Comparison of ENCODE assay signal across 8 cellular contexts in the genomic region with DNA sequence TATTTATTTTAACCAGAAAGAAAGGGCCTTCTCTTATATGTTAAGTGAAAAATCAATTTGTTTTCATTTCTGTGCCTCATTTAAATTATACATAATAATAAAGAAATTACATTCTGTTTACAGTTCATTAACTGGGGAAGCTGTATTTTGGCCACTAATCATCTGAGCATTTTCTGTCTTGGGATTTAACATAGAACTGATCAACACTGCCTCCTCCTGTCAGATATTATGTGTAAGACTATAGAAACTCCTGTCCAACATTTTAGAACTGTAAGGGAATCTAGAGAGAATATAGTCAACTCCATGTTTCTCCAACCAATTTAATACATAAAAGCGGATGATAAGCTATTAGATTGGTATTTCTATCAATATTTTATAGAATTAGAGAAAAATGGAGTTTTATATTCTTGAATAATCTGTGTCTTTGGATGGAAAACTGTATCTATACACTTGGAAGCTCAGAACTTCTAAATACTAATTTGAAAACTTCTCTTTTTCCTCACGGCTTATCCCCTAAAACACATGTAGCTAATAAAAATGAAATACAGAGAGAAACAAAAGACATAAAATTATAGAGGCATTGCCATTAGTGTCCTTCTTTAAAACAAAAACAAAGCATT. TPM values are rescaled to one million over a fixed set of nuclear protein-coding genes. Genes with fewer than 3 reads are reported as not detected.
DNase-seq lines count a peak whose midpoint lies in the region; ATAC-seq and TF ChIP-seq lines count a peak whose summit lies in the region.

No MANE protein-coding gene starts in this region.

- TF ChIP-seq CTCF in AG04450 (IDR thresholded peaks at IDR 0.05; ENCODE audit: low read depth, low read length) (peak; percentile 60), GM23338 (conservative IDR thresholded peaks at IDR 0.05; ENCODE audit: low read depth in 2 of 2) (peak; percentile 57 to 60), hepatocyte (IDR thresholded peaks at IDR 0.05; ENCODE audit: poor library complexity) (peak; percentile 64), coronary artery (IDR thresholded peaks at IDR 0.05) (no peak), esophagus muscularis mucosa (IDR thresholded peaks at IDR 0.05) (peak in 1 of 3 experiments; percentile 23)

- H3K36me3 ChIP-seq in GM23338 (ENCODE audit: insufficient read depth) = no peaks in the 10 kb centered on the region
- no peaks in the 10 kb centered on the region for H3K36me3 ChIP-seq in hepatocyte (replicated peaks; ENCODE audit: insufficient read depth, low read depth)
- H3K36me3 ChIP-seq in esophagus muscularis mucosa = no peaks in the 10 kb centered on the region

- DNase-seq in AG04450 (ENCODE audit: low read depth, low spot score) (no peak), GM23338 (ENCODE audit: low spot score) (peak; percentile 44), SKM-1 (lab: John Stamatoyannopoulos, UW; ENCODE audit: unreplicated experiment) (peak; percentile 47), hepatocyte (ENCODE audit: low spot score) (peak; percentile 61), coronary artery (ENCODE audit: low spot score) (no peak), NCI-H1930 (lab: John Stamatoyannopoulos, UW) (no peak), esophagus muscularis mucosa (ENCODE audit: extremely low spot score) (no peak), DMS79 (lab: John Stamatoyannopoulos, UW) (no peak)

- H4K20me1 ChIP-seq in GM23338 (replicated peaks; ENCODE audit: insufficient read depth) = no peaks in the 10 kb centered on the region
- H4K20me1 ChIP-seq in hepatocyte (ENCODE audit: insufficient read depth, poor library complexity, severe bottlenecking) = no peaks in the 10 kb centered on the region

- H3K27ac Mint-ChIP-seq in GM23338 = no peak overlapping the region

- peak; percentile 44; the same call in 2 of the 3 replicates for ATAC-seq in GM23338

- H3K4me1 Mint-ChIP-seq in GM23338 = no peaks in the 10 kb centered on the region

- H3F3A ChIP-seq in GM23338 (replicated peaks; ENCODE audit: low read depth) = no peaks in the 10 kb centered on the region

- no peak for TF ChIP-seq EP300 in esophagus muscularis mucosa (IDR thresholded peaks at IDR 0.05)

- H3K79me2 ChIP-seq in GM23338 (replicated peaks; ENCODE audit: insufficient read depth) (no peaks in the 10 kb centered on the region), hepatocyte (no peaks in the 10 kb centered on the region)

- no peak overlapping the region for H3K4me3 Mint-ChIP-seq in GM23338

- H2AFZ ChIP-seq in GM23338 = no peak overlapping the region
- no peak overlapping the region for H2AFZ ChIP-seq in hepatocyte

- H3K4me2 ChIP-seq in GM23338 (no peak overlapping the region), hepatocyte (no peak overlapping the region)

- TF ChIP-seq POLR2A in esophagus muscularis mucosa (IDR thresholded peaks at IDR 0.05; ENCODE audit: low read depth) = no peak

- intact Hi-C loops in esophagus muscularis mucosa (cut with DNase I) = no loop called here

- H3K36me3 Mint-ChIP-seq in GM23338 (ENCODE audit: low read depth) = no peaks in the 10 kb centered on the region

- peaks cover 1% of the 10 kb centered on the region for H3K27me3 Mint-ChIP-seq in GM23338 (ENCODE audit: insufficient read depth, low read depth, poor library complexity)

- CTCF ChIA-PET in AG04450 (lab: Charles Lee) = interaction anchor here (0.5 to 14.6 kb wide), 43 partner anchors 8 to 1521 kb away, joined by 3 to 818 read pairs (median 5); a partner anchor contains a TSS

- POLR2A ChIA-PET in AG04450 (lab: Yijun Ruan, JAX) = no interaction called here

- H3K27me3 ChIP-seq in AG04450 (ENCODE audit: control insufficient read depth, insufficient read depth, low read length) (no peaks in the 10 kb centered on the region), GM23338 (ENCODE audit: insufficient read depth) (no peaks in the 10 kb centered on the region), hepatocyte (no peaks in the 10 kb centered on the region), esophagus muscularis mucosa (no peaks in the 10 kb centered on the region)

- H3K27ac ChIP-seq in AG04450 (ENCODE audit: low read depth, low read length) (no peak overlapping the region), GM23338 (ENCODE audit: low read depth) (no peak overlapping the region), hepatocyte (no peak overlapping the region), coronary artery (no peak overlapping the region), esophagus muscularis mucosa (replicated peaks in 1 of 4) (no peak overlapping the region)

- H3K9me2 ChIP-seq in GM23338 (ENCODE audit: insufficient read depth) (no peaks in the 10 kb centered on the region), hepatocyte (replicated peaks; ENCODE audit: insufficient read depth) (no peaks in the 10 kb centered on the region)

- H3K9me3 Mint-ChIP-seq in GM23338 = no peaks in the 10 kb centered on the region

- no peaks in the 10 kb centered on the region for H3K9me3 ChIP-seq in AG04450 (ENCODE audit: control insufficient read depth, insufficient read depth, low read length)
- no peaks in the 10 kb centered on the region for H3K9me3 ChIP-seq in hepatocyte (ENCODE audit: low read depth)
- no peaks in the 10 kb centered on the region for H3K9me3 ChIP-seq in esophagus muscularis mucosa

- WGBS in hepatocyte (ENCODE audit: low lambda C conversion rate, missing lambda C conversion rate) = 60% methylated on average over 2 of the region's 2 CpGs
- 89% methylated on average over 2 of the region's 2 CpGs for WGBS in esophagus muscularis mucosa

- H3K4me3 ChIP-seq in AG04450 (ENCODE audit: low read depth, low read length) (no peak overlapping the region), GM23338 (no peak overlapping the region), hepatocyte (no peak overlapping the region), coronary artery (no peak overlapping the region), esophagus muscularis mucosa (no peak overlapping the region)

- H3K4me1 ChIP-seq in GM23338 (ENCODE audit: insufficient read depth) = no peaks in the 10 kb centered on the region
- H3K4me1 ChIP-seq in hepatocyte (ENCODE audit: insufficient read depth) = no peaks in the 10 kb centered on the region
- peaks cover 0 to 6% (median 4%) of the 10 kb centered on the region in 4 donors for H3K4me1 ChIP-seq in esophagus muscularis mucosa

TF ChIP-seq in GM23338, 12 proteins besides CTCF, POLR2A, EP300 and RAD21 (continues in another document):
- no peak for TF ChIP-seq JUNB (IDR thresholded peaks at IDR 0.05; ENCODE audit: unreplicated experiment)
- no peak for TF ChIP-seq STAT1 (IDR thresholded peaks at IDR 0.05; ENCODE audit: unreplicated experiment)
- no peak for TF ChIP-seq EZH2 (IDR thresholded peaks at IDR 0.05; ENCODE audit: low read depth, unreplicated experiment)
- no peak for TF ChIP-seq ZNF331 (CRISPR knock-in tag; IDR thresholded peaks at IDR 0.05; ENCODE audit: low read depth)
- TF ChIP-seq, protein P1, sequence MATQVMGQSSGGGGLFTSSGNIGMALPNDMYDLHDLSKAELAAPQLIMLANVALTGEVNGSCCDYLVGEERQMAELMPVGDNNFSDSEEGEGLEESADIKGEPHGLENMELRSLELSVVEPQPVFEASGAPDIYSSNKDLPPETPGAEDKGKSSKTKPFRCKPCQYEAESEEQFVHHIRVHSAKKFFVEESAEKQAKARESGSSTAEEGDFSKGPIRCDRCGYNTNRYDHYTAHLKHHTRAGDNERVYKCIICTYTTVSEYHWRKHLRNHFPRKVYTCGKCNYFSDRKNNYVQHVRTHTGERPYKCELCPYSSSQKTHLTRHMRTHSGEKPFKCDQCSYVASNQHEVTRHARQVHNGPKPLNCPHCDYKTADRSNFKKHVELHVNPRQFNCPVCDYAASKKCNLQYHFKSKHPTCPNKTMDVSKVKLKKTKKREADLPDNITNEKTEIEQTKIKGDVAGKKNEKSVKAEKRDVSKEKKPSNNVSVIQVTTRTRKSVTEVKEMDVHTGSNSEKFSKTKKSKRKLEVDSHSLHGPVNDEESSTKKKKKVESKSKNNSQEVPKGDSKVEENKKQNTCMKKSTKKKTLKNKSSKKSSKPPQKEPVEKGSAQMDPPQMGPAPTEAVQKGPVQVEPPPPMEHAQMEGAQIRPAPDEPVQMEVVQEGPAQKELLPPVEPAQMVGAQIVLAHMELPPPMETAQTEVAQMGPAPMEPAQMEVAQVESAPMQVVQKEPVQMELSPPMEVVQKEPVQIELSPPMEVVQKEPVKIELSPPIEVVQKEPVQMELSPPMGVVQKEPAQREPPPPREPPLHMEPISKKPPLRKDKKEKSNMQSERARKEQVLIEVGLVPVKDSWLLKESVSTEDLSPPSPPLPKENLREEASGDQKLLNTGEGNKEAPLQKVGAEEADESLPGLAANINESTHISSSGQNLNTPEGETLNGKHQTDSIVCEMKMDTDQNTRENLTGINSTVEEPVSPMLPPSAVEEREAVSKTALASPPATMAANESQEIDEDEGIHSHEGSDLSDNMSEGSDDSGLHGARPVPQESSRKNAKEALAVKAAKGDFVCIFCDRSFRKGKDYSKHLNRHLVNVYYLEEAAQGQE (IDR thresholded peaks at IDR 0.05; ENCODE audit: unreplicated experiment) = no peak
- TF ChIP-seq EZH2phosphoT487 (IDR thresholded peaks at IDR 0.05; ENCODE audit: unreplicated experiment) = no peak

RNA-seq across cellular contexts. Expression of a gene that starts 33.0 kb away (rescaled TPM):
- 0.14 and 0.33 TPM in 2 replicates for polyA plus RNA-seq in AG04450 (2011; rRNA removed)
- 0.05 and 0.09 TPM in 2 replicates for polyA minus RNA-seq in AG04450 (2011; rRNA and poly(A)+ RNA removed)
- 0.74 and 1.5 TPM in 2 replicates for total RNA-seq in GM23338 (2014; rRNA removed; shearing (Covaris generic))
- 0.28 and 0.79 TPM in 2 replicates for polyA plus RNA-seq in GM23338 (2016; fragmentation: Nextera tagmentation; extraction: Ambion mirVana)
- 7.1 and 8.7 TPM in 2 replicates for total RNA-seq in hepatocyte
- polyA plus RNA-seq in hepatocyte = 2.4 and 3.7 TPM in 2 replicates
- total RNA-seq in esophagus muscularis mucosa = 1 to 10 TPM; 4.3 to 5.4 (median 4.8) TPM

Comparison
In these comparisons a context has a peak if more than half of its experiments do, and no peak if none do; other contexts are left out.
1. DNase-seq: peak in GM23338 (single experiment), SKM-1 (single experiment) and hepatocyte (single experiment); none in AG04450 (single experiment), coronary artery (single experiment), NCI-H1930 (0 of 2), esophagus muscularis mucosa (single experiment) and DMS79 (single experiment).